Comparison of ENCODE assay signal across 8 cellular contexts in the genomic region with DNA sequence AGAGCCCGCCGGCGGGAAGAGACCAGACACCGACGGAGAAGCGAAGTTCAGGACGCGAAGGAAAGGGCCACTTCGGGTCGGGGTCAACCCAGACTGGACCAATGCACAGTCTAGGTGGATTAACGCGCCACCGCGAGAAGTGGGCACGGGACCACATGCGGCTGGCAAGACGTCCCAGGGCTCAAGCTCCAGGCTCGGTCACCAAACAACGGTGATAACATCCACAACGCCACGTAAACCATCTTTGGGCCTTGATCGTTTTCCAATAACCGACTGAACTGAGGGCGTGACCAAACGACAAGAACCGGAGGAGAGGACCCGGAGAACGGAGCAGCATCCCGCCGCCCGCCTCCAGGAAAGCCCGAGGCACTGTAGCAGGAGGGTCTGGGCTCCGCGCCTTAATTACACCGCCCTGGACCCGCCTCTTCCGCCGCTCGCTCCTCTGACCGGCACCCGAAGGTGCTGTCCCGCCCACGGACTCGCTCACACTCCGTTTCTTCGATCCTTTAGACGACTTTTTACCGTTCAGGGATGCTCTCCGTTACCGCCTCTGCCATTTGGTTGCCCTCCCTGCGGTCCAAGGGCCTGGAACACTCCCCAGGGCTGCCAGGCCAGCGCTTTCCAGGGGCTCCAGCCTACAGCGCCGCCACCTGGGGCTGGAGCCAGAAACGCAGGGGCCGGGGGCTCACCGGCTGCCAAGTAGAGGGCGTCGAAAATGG. TPM values are rescaled to one million over a fixed set of nuclear protein-coding genes. Genes with fewer than 3 reads are reported as not detected.
DNase-seq lines count a peak whose midpoint lies in the region; ATAC-seq and TF ChIP-seq lines count a peak whose summit lies in the region.

No MANE protein-coding gene starts in this region.

- H3K4me1 Mint-ChIP-seq in activated T-cell treated with anti-CD3 and anti-CD28 coated beads, Interleukin-2, amount 50 U/mL, for 72 hours (ENCODE audit: low read depth) = peaks cover 31% of the 10 kb centered on the region

- ATAC-seq in GM19351 (IDR thresholded peaks at IDR 0.05; ENCODE audit: unreplicated experiment) (peak; percentile 95), HG03457 (IDR thresholded peaks at IDR 0.05; ENCODE audit: unreplicated experiment) (peak; percentile 99)
- peak; percentile 97 for ATAC-seq in activated T-cell treated with anti-CD3 and anti-CD28 coated beads, Interleukin-2, amount 50 U/mL, for 72 hours (replicated peaks in 1 of 2)

- H3K27ac Mint-ChIP-seq in activated T-cell treated with anti-CD3 and anti-CD28 coated beads, Interleukin-2, amount 50 U/mL, for 72 hours = peak overlapping the region; percentile 83

- H3K4me3 ChIP-seq in NT2/D1 (ENCODE audit: insufficient read length, low read depth) (peak overlapping the region; percentile 70), fibroblast of pulmonary artery (replicated peaks; ENCODE audit: low read depth, low read length) (peak overlapping the region; percentile 82), neural cell (ENCODE audit: low read length) (peak overlapping the region; percentile 54)

- H3K36me3 Mint-ChIP-seq in activated T-cell treated with anti-CD3 and anti-CD28 coated beads, Interleukin-2, amount 50 U/mL, for 72 hours (ENCODE audit: insufficient read depth in 2 of 2) = peaks cover 0 to 3% of the 10 kb centered on the region in 2 donors

- H3K9ac ChIP-seq in NT2/D1 (ENCODE audit: insufficient read length, low read depth) (peak overlapping the region; percentile 76), neural cell (ENCODE audit: low read length) (no peak overlapping the region)

- H3K4me2 ChIP-seq in neural cell (ENCODE audit: low read length) = no peak overlapping the region

- no peaks in the 10 kb centered on the region for H3K27me3 ChIP-seq in NT2/D1 (ENCODE audit: insufficient read depth, insufficient read length)
- peaks cover 4% of the 10 kb centered on the region for H3K27me3 ChIP-seq in neural cell (ENCODE audit: insufficient read depth, low read depth, low read length)

- H3K4me1 ChIP-seq in NT2/D1 (ENCODE audit: insufficient read depth, insufficient read length) = no peaks in the 10 kb centered on the region

- H3K4me3 Mint-ChIP-seq in activated T-cell treated with anti-CD3 and anti-CD28 coated beads, Interleukin-2, amount 50 U/mL, for 72 hours = peak overlapping the region; percentile 95 to 98

- no peak overlapping the region for H3K27ac ChIP-seq in neural cell (ENCODE audit: low read length)
- H3K27ac ChIP-seq in substantia nigra (ENCODE audit: low read depth, low read length, poor library complexity, severe bottlenecking) = peak overlapping the region; percentile 12

- no peaks in the 10 kb centered on the region for H3F3A ChIP-seq in neural cell (ENCODE audit: insufficient read depth, low read length, poor library complexity, severe bottlenecking)

- no peaks in the 10 kb centered on the region for H3K36me3 ChIP-seq in NT2/D1 (ENCODE audit: insufficient read depth, insufficient read length, low read length)
- no peaks in the 10 kb centered on the region for H3K36me3 ChIP-seq in neural cell (ENCODE audit: insufficient read depth, low read length)

- H3K9me3 ChIP-seq in NT2/D1 (ENCODE audit: insufficient read depth, low read length) = no peaks in the 10 kb centered on the region
- peaks cover 6% of the 10 kb centered on the region for H3K9me3 ChIP-seq in neural cell (ENCODE audit: low read length)

- no peaks in the 10 kb centered on the region for H3K9me3 Mint-ChIP-seq in activated T-cell treated with anti-CD3 and anti-CD28 coated beads, Interleukin-2, amount 50 U/mL, for 72 hours

- H4K20me1 ChIP-seq in neural cell (ENCODE audit: insufficient read depth) = no peaks in the 10 kb centered on the region

- peak; percentile 78 for DNase-seq in COLO668 (lab: John Stamatoyannopoulos, UW; ENCODE audit: unreplicated experiment)
- DNase-seq in NT2/D1 (ENCODE audit: low read depth, low spot score) = no peak
- peak; percentile 75 to 82 for DNase-seq in activated T-cell treated with anti-CD3 and anti-CD28 coated beads, Interleukin-2, amount 50 U/mL, for 72 hours
- DNase-seq in fibroblast of pulmonary artery (ENCODE audit: low read depth) = peak; percentile 59
- peak in 32 of 49 donors; percentile 5 to 79 (median 37) for DNase-seq in substantia nigra (lab: John Stamatoyannopoulos, UW)

- no peaks in the 10 kb centered on the region for H3K9me2 ChIP-seq in neural cell (ENCODE audit: insufficient read depth, low read length)

- no peak for TF ChIP-seq EP300 in neural cell (conservative IDR thresholded peaks at IDR 0.05; ENCODE audit: poor library complexity, severe bottlenecking)

- H2AFZ ChIP-seq in neural cell (ENCODE audit: low read depth, low read length) = no peak overlapping the region

- no peaks in the 10 kb centered on the region for H3K79me2 ChIP-seq in neural cell (replicated peaks; ENCODE audit: insufficient read depth, low read length)

- TF ChIP-seq CTCF in fibroblast of pulmonary artery (IDR thresholded peaks at IDR 0.05; ENCODE audit: low read length, missing control alignments) (peak; percentile 55), neural cell (IDR thresholded peaks at IDR 0.05; ENCODE audit: poor library complexity, severe bottlenecking) (no peak)

- no peak for TF ChIP-seq RAD21 in neural cell (conservative IDR thresholded peaks at IDR 0.05)

- H3K27me3 Mint-ChIP-seq in activated T-cell treated with anti-CD3 and anti-CD28 coated beads, Interleukin-2, amount 50 U/mL, for 72 hours (ENCODE audit: low read depth) = peaks cover 38% of the 10 kb centered on the region

TF ChIP-seq in neural cell, 6 proteins besides CTCF, POLR2A, EP300 and RAD21:
- no peak for TF ChIP-seq MXI1 (conservative IDR thresholded peaks at IDR 0.05; ENCODE audit: poor library complexity, severe bottlenecking)
- TF ChIP-seq, protein P1, sequence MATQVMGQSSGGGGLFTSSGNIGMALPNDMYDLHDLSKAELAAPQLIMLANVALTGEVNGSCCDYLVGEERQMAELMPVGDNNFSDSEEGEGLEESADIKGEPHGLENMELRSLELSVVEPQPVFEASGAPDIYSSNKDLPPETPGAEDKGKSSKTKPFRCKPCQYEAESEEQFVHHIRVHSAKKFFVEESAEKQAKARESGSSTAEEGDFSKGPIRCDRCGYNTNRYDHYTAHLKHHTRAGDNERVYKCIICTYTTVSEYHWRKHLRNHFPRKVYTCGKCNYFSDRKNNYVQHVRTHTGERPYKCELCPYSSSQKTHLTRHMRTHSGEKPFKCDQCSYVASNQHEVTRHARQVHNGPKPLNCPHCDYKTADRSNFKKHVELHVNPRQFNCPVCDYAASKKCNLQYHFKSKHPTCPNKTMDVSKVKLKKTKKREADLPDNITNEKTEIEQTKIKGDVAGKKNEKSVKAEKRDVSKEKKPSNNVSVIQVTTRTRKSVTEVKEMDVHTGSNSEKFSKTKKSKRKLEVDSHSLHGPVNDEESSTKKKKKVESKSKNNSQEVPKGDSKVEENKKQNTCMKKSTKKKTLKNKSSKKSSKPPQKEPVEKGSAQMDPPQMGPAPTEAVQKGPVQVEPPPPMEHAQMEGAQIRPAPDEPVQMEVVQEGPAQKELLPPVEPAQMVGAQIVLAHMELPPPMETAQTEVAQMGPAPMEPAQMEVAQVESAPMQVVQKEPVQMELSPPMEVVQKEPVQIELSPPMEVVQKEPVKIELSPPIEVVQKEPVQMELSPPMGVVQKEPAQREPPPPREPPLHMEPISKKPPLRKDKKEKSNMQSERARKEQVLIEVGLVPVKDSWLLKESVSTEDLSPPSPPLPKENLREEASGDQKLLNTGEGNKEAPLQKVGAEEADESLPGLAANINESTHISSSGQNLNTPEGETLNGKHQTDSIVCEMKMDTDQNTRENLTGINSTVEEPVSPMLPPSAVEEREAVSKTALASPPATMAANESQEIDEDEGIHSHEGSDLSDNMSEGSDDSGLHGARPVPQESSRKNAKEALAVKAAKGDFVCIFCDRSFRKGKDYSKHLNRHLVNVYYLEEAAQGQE (IDR thresholded peaks at IDR 0.05; ENCODE audit: borderline replicate concordance) = no peak
- no peak for TF ChIP-seq POLR2AphosphoS5 (IDR thresholded peaks at IDR 0.05)
- TF ChIP-seq SMC3 (conservative IDR thresholded peaks at IDR 0.05; ENCODE audit: poor library complexity) = no peak
- no peak for TF ChIP-seq EZH2 (IDR thresholded peaks at IDR 0.05; ENCODE audit: borderline replicate concordance, insufficient read depth, low read length, poor library complexity, severe bottlenecking)
- TF ChIP-seq TAF1 (IDR thresholded peaks at IDR 0.05; ENCODE audit: low read depth) = no peak

RNA-seq across cellular contexts. Expression of gene DPPA5, which starts 44.1 kb away (rescaled TPM):
- total RNA-seq in activated T-cell treated with anti-CD3 and anti-CD28 coated beads, Interleukin-2, amount 50 U/mL, for 72 hours = not detected
- not detected in 2 replicates for polyA plus RNA-seq in neural cell
- not detected in 2 replicates for polyA minus RNA-seq in neural cell

RNA-seq across cellular contexts. Expression of gene KHDC1, which starts 46.9 kb away (rescaled TPM):
- 1 to 10 TPM; 3.4 to 3.7 TPM for total RNA-seq in activated T-cell treated with anti-CD3 and anti-CD28 coated beads, Interleukin-2, amount 50 U/mL, for 72 hours
- 1.5 and 2.5 TPM in 2 replicates for polyA plus RNA-seq in neural cell
- polyA minus RNA-seq in neural cell = 0.97 TPM in 1 of 2 replicates, not detected in the other

RNA-seq across cellular contexts. Expression of gene KHDC3L, which starts 52.5 kb away (rescaled TPM):
- not detected for total RNA-seq in activated T-cell treated with anti-CD3 and anti-CD28 coated beads, Interleukin-2, amount 50 U/mL, for 72 hours
- 3.1 TPM in 1 of 2 replicates, not detected in the other for polyA plus RNA-seq in neural cell
- polyA minus RNA-seq in neural cell = not detected in 2 replicates

RNA-seq across cellular contexts. Expression of gene OOEP, which starts 59.8 kb away (rescaled TPM):
- total RNA-seq in activated T-cell treated with anti-CD3 and anti-CD28 coated beads, Interleukin-2, amount 50 U/mL, for 72 hours = under 1 TPM; 0.76 to 0.77 TPM
- polyA plus RNA-seq in neural cell = not detected in 2 replicates
- not detected in 2 replicates for polyA minus RNA-seq in neural cell
